Comparison of ENCODE assay signal across 12 cellular contexts in genomic region chr3:45599424-45599886, GRCh38. TPM values are rescaled to one million over a fixed set of nuclear protein-coding genes. Genes with fewer than 3 reads are reported as not detected.
DNase-seq lines count a peak whose midpoint lies in the region; ATAC-seq and TF ChIP-seq lines count a peak whose summit lies in the region.
"Had no signal": no experiment of that assay in that cellular context is flagged by ENCODE, and none has a peak within 500 bp of the region (broad histone marks: within the 10 kb centered on the region; RNA-seq: fewer than 3 reads in every experiment).

No MANE protein-coding gene starts in this region.

- TF ChIP-seq CTCF in body of pancreas (IDR thresholded peaks at IDR 0.05), result peak in 1 of 7 experiments; percentile 10

- 21 to 35% methylated on average over 3 to 6 of the region's 6 CpGs for WGBS in body of pancreas, 2 donors

- no peaks in the 10 kb centered on the region for H3K9me3 Mint-ChIP-seq in stimulated activated naive CD8-positive, alpha-beta T cell treated with anti-CD3 and anti-CD28 coated beads, Interleukin-15, Interleukin-2, amounts not matched to agents 100 ng/mL and 50 ng/mL, for 24 hours
- H3K9me3 Mint-ChIP-seq in stimulated activated naive CD8-positive, alpha-beta T cell treated with anti-CD3 and anti-CD28 coated beads, Interleukin-15, amount 100 ng/mL, for 72 hours, result no peaks in the 10 kb centered on the region

- DNase-seq in stimulated activated naive CD8-positive, alpha-beta T cell treated with anti-CD3 and anti-CD28 coated beads, Interleukin-15, amount 100 ng/mL, for 72 hours, result no peak
- DNase-seq in body of pancreas (peak; percentile 43 to 74 (median 63)), myocyte (ENCODE audit: low read depth) (peak; percentile 74), NCI-H2171 (lab: John Stamatoyannopoulos, UW) (no peak)
- DNase-seq in activated CD4-positive, CD25-positive, alpha-beta regulatory T cell (lab: John Stamatoyannopoulos, UW), result no peak
- DNase-seq: activated CD4-positive, alpha-beta T cell treated with anti-CD3 and anti-CD28 coated beads for 1 hour; NCI-H1105; stimulated activated CD4-positive, alpha-beta T cell treated with anti-CD3 and anti-CD28 coated beads, Interleukin-12 subunit alpha, Interleukin-12 subunit beta, amount 100 ng/mL, for 4 hours had no signal

- ATAC-seq in stimulated activated naive CD8-positive, alpha-beta T cell treated with anti-CD3 and anti-CD28 coated beads, Interleukin-15, amount 100 ng/mL, for 72 hours, result no peak
- ATAC-seq in body of pancreas (peak; percentile 58), GM18511 (IDR thresholded peaks at IDR 0.05; ENCODE audit: unreplicated experiment) (no peak), HG03439 (IDR thresholded peaks at IDR 0.05; ENCODE audit: unreplicated experiment) (no peak)

- no peak overlapping the region for H3K27ac Mint-ChIP-seq in stimulated activated naive CD8-positive, alpha-beta T cell treated with anti-CD3 and anti-CD28 coated beads, Interleukin-15, Interleukin-2, amounts not matched to agents 100 ng/mL and 50 ng/mL, for 24 hours
- H3K27ac Mint-ChIP-seq in stimulated activated naive CD8-positive, alpha-beta T cell treated with anti-CD3 and anti-CD28 coated beads, Interleukin-15, amount 100 ng/mL, for 72 hours, result no peak overlapping the region

- intact Hi-C loops in body of pancreas (cut with DNase I), result no loop called here

- no peaks in the 10 kb centered on the region for H3K9me3 ChIP-seq in body of pancreas

- peaks cover 57% of the 10 kb centered on the region for H3K4me1 Mint-ChIP-seq in stimulated activated naive CD8-positive, alpha-beta T cell treated with anti-CD3 and anti-CD28 coated beads, Interleukin-15, Interleukin-2, amounts not matched to agents 100 ng/mL and 50 ng/mL, for 24 hours (ENCODE audit: low read depth)
- peaks cover 85% of the 10 kb centered on the region for H3K4me1 Mint-ChIP-seq in stimulated activated naive CD8-positive, alpha-beta T cell treated with anti-CD3 and anti-CD28 coated beads, Interleukin-15, amount 100 ng/mL, for 72 hours

- H3K36me3 ChIP-seq in body of pancreas (replicated peaks in 1 of 2; ENCODE audit: insufficient read depth in 1 of 2, low read depth in 2 of 2), result no peaks in the 10 kb centered on the region

- peak overlapping the region; percentile 20 for H3K4me3 Mint-ChIP-seq in stimulated activated naive CD8-positive, alpha-beta T cell treated with anti-CD3 and anti-CD28 coated beads, Interleukin-15, Interleukin-2, amounts not matched to agents 100 ng/mL and 50 ng/mL, for 24 hours
- peak overlapping the region in 1 of 2 donors; percentile 15 for H3K4me3 Mint-ChIP-seq in stimulated activated naive CD8-positive, alpha-beta T cell treated with anti-CD3 and anti-CD28 coated beads, Interleukin-15, amount 100 ng/mL, for 72 hours

- peak in 1 of 3 donors; percentile 15 for TF ChIP-seq POLR2A in body of pancreas (IDR thresholded peaks at IDR 0.05)

- no peaks in the 10 kb centered on the region for H3K27me3 Mint-ChIP-seq in stimulated activated naive CD8-positive, alpha-beta T cell treated with anti-CD3 and anti-CD28 coated beads, Interleukin-15, Interleukin-2, amounts not matched to agents 100 ng/mL and 50 ng/mL, for 24 hours
- H3K27me3 Mint-ChIP-seq in stimulated activated naive CD8-positive, alpha-beta T cell treated with anti-CD3 and anti-CD28 coated beads, Interleukin-15, amount 100 ng/mL, for 72 hours, result no peaks in the 10 kb centered on the region

- H3K27me3 ChIP-seq in body of pancreas, result no peaks in the 10 kb centered on the region

- peaks cover 70% of the 10 kb centered on the region for H3K4me1 ChIP-seq in body of pancreas

- peak overlapping the region; percentile 73 to 81 (median 80) for H3K27ac ChIP-seq in body of pancreas
- H3K27ac ChIP-seq: epithelial cell of prostate had no signal

- peaks cover 37% of the 10 kb centered on the region for H3K36me3 Mint-ChIP-seq in stimulated activated naive CD8-positive, alpha-beta T cell treated with anti-CD3 and anti-CD28 coated beads, Interleukin-15, Interleukin-2, amounts not matched to agents 100 ng/mL and 50 ng/mL, for 24 hours (ENCODE audit: low read depth)

- no peak overlapping the region for H3K4me3 ChIP-seq in body of pancreas

RNA-seq across cellular contexts. Expression of gene LIMD1, which starts 4.9 kb away (rescaled TPM):
- total RNA-seq in body of pancreas, result 10 to 100 TPM; 22.8 to 32.6 TPM
- 29.2 and 35.9 TPM in 2 replicates for total RNA-seq in myocyte
- polyA plus RNA-seq in myocyte (2012), result 12.4 TPM

Comparison
In these comparisons a context has a peak if more than half of its experiments do, and no peak if none do; other contexts are left out.
1. DNase-seq: peak in body of pancreas (4 of 4) and myocyte (single experiment); none in stimulated activated naive CD8-positive, alpha-beta T cell treated with anti-CD3 and anti-CD28 coated beads, Interleukin-15, amount 100 ng/mL, for 72 hours (0 of 2), NCI-H2171 (single experiment) and activated CD4-positive, CD25-positive, alpha-beta regulatory T cell (0 of 4).